14 cellular contexts compared by ENCODE assay signal in the genomic region with DNA sequence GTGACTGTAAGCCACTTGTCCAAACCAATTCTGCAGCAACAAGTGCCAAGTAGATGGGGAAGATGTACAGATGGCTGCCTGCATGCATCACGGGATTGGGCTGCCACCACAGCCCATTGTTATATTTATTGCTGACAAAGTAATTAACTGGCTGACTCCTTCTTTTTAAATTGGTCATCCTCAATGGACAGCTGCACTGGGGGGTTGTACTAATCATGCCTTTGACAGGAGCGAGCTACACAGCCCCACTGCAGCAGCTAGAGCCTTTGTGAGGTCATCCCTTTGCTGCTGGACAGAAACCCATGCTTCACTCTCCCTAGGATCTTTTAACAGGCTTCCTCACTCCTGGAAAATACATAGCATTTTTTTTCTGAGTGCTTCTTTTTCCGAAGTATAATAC.
DNase-seq lines count a peak whose midpoint lies in the region; ATAC-seq, FAIRE-seq and TF ChIP-seq lines count a peak whose summit lies in the region.
"Had no signal": no experiment of that assay in that cellular context is flagged by ENCODE, and none has a peak within 500 bp of the region (broad histone marks: within the 10 kb centered on the region; RNA-seq: fewer than 3 reads in every experiment).

No MANE protein-coding gene starts in this region.

- H3K27me3 Mint-ChIP-seq in activated T-helper 2 cell treated with anti-CD3 and anti-CD28 coated beads, Interferon-gamma antibody, Interleukin-2, Interleukin-4, amounts not matched to agents 10 μg/mL and 5 μg/mL and 100 μg/mL, durations not matched to agents 14 hours and 24 hours and 36 hours (ENCODE audit: low read depth): no peaks in the 10 kb centered on the region

- H3K27ac ChIP-seq in GM12878 (ENCODE audit: control insufficient read depth, insufficient read depth): no peak overlapping the region
- H3K27ac ChIP-seq in neuronal stem cell (replicated peaks; ENCODE audit: low read length): peak overlapping the region; percentile 23
- no peak overlapping the region for H3K27ac ChIP-seq in right atrium auricular region

- POLR2A ChIA-PET in GM12878 (lab: Charles Lee): no interaction called here

- H3K14ac ChIP-seq in neuronal stem cell (ENCODE audit: low read length): no peak overlapping the region

- no peak for TF ChIP-seq EP300 in GM12878 (IDR thresholded peaks at IDR 0.05; ENCODE audit: borderline replicate concordance in 1 of 2, control insufficient read depth in 1 of 2, low read depth in 2 of 2, low read length in 2 of 2)

- DNase-seq in NCI-H1417 (lab: John Stamatoyannopoulos, UW) (peak in 2 of 3 experiments; percentile 53 to 86), NCI-H1417 treated with DMSO at 0.1 percent for 48 hours (lab: John Stamatoyannopoulos, UW) (no peak), NCI-H82 (lab: John Stamatoyannopoulos, UW) (peak; percentile 79), GM12878 (ENCODE audit: low read depth, low spot score) (no peak), neuronal stem cell (ENCODE audit: low spot score) (peak; percentile 46), right atrium auricular region (ENCODE audit: low spot score) (no peak)
- no peak for DNase-seq in activated T-helper 2 cell treated with anti-CD3 and anti-CD28 coated beads, Interferon-gamma antibody, Interleukin-2, Interleukin-4, amounts not matched to agents 10 μg/mL and 5 μg/mL and 100 μg/mL, durations not matched to agents 14 hours and 24 hours and 36 hours (ENCODE audit: low spot score)
- DNase-seq: C1 segment of cervical spinal cord, NCI-H2029, NCI-H226, NCI-H526, SIG-M5 had no signal

- no peaks in the 10 kb centered on the region for H3K4me1 Mint-ChIP-seq in activated T-helper 2 cell treated with anti-CD3 and anti-CD28 coated beads, Interferon-gamma antibody, Interleukin-2, Interleukin-4, amounts not matched to agents 10 μg/mL and 5 μg/mL and 100 μg/mL, durations not matched to agents 14 hours and 24 hours and 36 hours (ENCODE audit: low read depth)

- H3K4me1 ChIP-seq in GM12878 (ENCODE audit: control insufficient read depth, insufficient read depth, low read length): no peaks in the 10 kb centered on the region
- H3K4me1 ChIP-seq in neuronal stem cell (ENCODE audit: control insufficient read depth in 2 of 2, insufficient read depth in 1 of 2, low read depth in 1 of 2, low read length in 2 of 2): peaks cover 2 to 14% of the 10 kb centered on the region in 2 donors
- H3K4me1 ChIP-seq in right atrium auricular region: no peaks in the 10 kb centered on the region

- no peak overlapping the region for H3K4me3 Mint-ChIP-seq in activated T-helper 2 cell treated with anti-CD3 and anti-CD28 coated beads, Interferon-gamma antibody, Interleukin-2, Interleukin-4, amounts not matched to agents 10 μg/mL and 5 μg/mL and 100 μg/mL, durations not matched to agents 14 hours and 24 hours and 36 hours (ENCODE audit: low read depth)

- H3K36me3 ChIP-seq in GM12878 (ENCODE audit: control insufficient read depth in 2 of 2, insufficient read depth in 2 of 2, low read length in 1 of 2) (no peaks in the 10 kb centered on the region), neuronal stem cell (replicated peaks in 1 of 2; ENCODE audit: control insufficient read depth in 2 of 2, insufficient read depth in 2 of 2, low read length in 2 of 2) (no peaks in the 10 kb centered on the region), right atrium auricular region (no peaks in the 10 kb centered on the region)

- peaks cover 2% of the 10 kb centered on the region; the same call in 1 of the 3 replicates for H3K9me3 ChIP-seq in GM12878 (replicated peaks; ENCODE audit: control insufficient read depth, insufficient read depth, low read length)
- peaks cover 0 to 2% of the 10 kb centered on the region in 2 donors for H3K9me3 ChIP-seq in neuronal stem cell (replicated peaks in 1 of 2; ENCODE audit: control insufficient read depth in 2 of 2, insufficient read depth in 1 of 2, low read depth in 1 of 2, low read length in 2 of 2)
- no peaks in the 10 kb centered on the region for H3K9me3 ChIP-seq in right atrium auricular region

- no peak overlapping the region for H2BK5ac ChIP-seq in neuronal stem cell (ENCODE audit: low read length)

- no peaks in the 10 kb centered on the region for H4K20me1 ChIP-seq in GM12878 (ENCODE audit: control insufficient read depth, insufficient read depth)

- H3K4me3 ChIP-seq in GM12878: no peak overlapping the region
- H3K4me3 ChIP-seq in neuronal stem cell (ENCODE audit: low read length in 2 of 2): no peak overlapping the region
- H3K4me3 ChIP-seq in right atrium auricular region: no peak overlapping the region

- H3K4me2 ChIP-seq in GM12878 (ENCODE audit: control insufficient read depth, insufficient read depth) (no peak overlapping the region), neuronal stem cell (ENCODE audit: insufficient read depth, low read length, poor library complexity, severe bottlenecking) (no peak overlapping the region)

- H3K27ac Mint-ChIP-seq in activated T-helper 2 cell treated with anti-CD3 and anti-CD28 coated beads, Interferon-gamma antibody, Interleukin-2, Interleukin-4, amounts not matched to agents 10 μg/mL and 5 μg/mL and 100 μg/mL, durations not matched to agents 14 hours and 24 hours and 36 hours: no peak overlapping the region

- H3K79me1 ChIP-seq in neuronal stem cell (ENCODE audit: low read depth, low read length): no peaks in the 10 kb centered on the region

- WGBS in GM12878 (ENCODE audit: insufficient coverage, insufficient replicate concordance, low lambda C conversion rate, missing lambda C conversion rate): 13% methylated on average over 3 of the region's 3 CpGs
- no CpG with 5 or more reads among the region's 3 CpGs for WGBS in neuronal stem cell (ENCODE audit: extremely low coverage in 2 of 2, insufficient read length in 2 of 2, insufficient replicate concordance in 1 of 2), 2 donors

- H3K9ac ChIP-seq in GM12878 (ENCODE audit: control insufficient read depth, insufficient read depth, low read length) (no peak overlapping the region), neuronal stem cell (ENCODE audit: low read depth, low read length, poor library complexity) (no peak overlapping the region)

- no peaks in the 10 kb centered on the region for H3K9me3 Mint-ChIP-seq in activated T-helper 2 cell treated with anti-CD3 and anti-CD28 coated beads, Interferon-gamma antibody, Interleukin-2, Interleukin-4, amounts not matched to agents 10 μg/mL and 5 μg/mL and 100 μg/mL, durations not matched to agents 14 hours and 24 hours and 36 hours

- H3K27me3 ChIP-seq in GM12878 (replicated peaks in 1 of 2; ENCODE audit: control insufficient read depth in 2 of 2, insufficient read depth in 2 of 2, low read length in 1 of 2) (no peaks in the 10 kb centered on the region), neuronal stem cell (ENCODE audit: control insufficient read depth in 3 of 3, insufficient read depth in 3 of 3, low read depth in 1 of 3, low read length in 3 of 3) (no peaks in the 10 kb centered on the region), right atrium auricular region (no peaks in the 10 kb centered on the region)

- RAD21 ChIA-PET in GM12878 (lab: Charles Lee; ENCODE audit: unreplicated experiment): no interaction called here

- intact Hi-C loops in GM12878 (cut with micrococcal nuclease; ENCODE audit: unreplicated experiment): no loop called here
- intact Hi-C loops in activated T-helper 2 cell treated with anti-CD3 and anti-CD28 coated beads, Interferon-gamma antibody, Interleukin-2, Interleukin-4, amounts not matched to agents 10 μg/mL and 5 μg/mL and 100 μg/mL, durations not matched to agents 14 hours and 24 hours and 36 hours (cut with micrococcal nuclease): no loop called here

- ATAC-seq in GM12878 (no peak), GM18505 (IDR thresholded peaks at IDR 0.05; ENCODE audit: unreplicated experiment) (no peak)
- ATAC-seq: HCT116 had no signal

- no peak overlapping the region for H4K91ac ChIP-seq in neuronal stem cell (ENCODE audit: low read depth, low read length, poor library complexity)

- H3K23ac ChIP-seq in neuronal stem cell (ENCODE audit: low read depth, low read length, poor library complexity): no peak overlapping the region

- H3K4ac ChIP-seq in neuronal stem cell (ENCODE audit: low read length): no peak overlapping the region

- H2AK5ac ChIP-seq in neuronal stem cell (ENCODE audit: low read depth, low read length): no peak overlapping the region

- H2BK120ac ChIP-seq in neuronal stem cell (ENCODE audit: low read depth, low read length): no peak overlapping the region

- H3K36me3 Mint-ChIP-seq in activated T-helper 2 cell treated with anti-CD3 and anti-CD28 coated beads, Interferon-gamma antibody, Interleukin-2, Interleukin-4, amounts not matched to agents 10 μg/mL and 5 μg/mL and 100 μg/mL, durations not matched to agents 14 hours and 24 hours and 36 hours (ENCODE audit: low read depth): no peaks in the 10 kb centered on the region

- BruUV-seq in GM12878 (replicated peaks; lab: Mats Ljungman, UMichigan): no TSS peak

- H2BK15ac ChIP-seq in neuronal stem cell (ENCODE audit: low read length): no peak overlapping the region

- CTCF ChIA-PET in GM12878 (lab: Yijun Ruan, JAX): no interaction called here

- in situ Hi-C loops in GM12878 (cut with MboI): no loop called here

- SMC1A ChIA-PET in GM12878 (lab: Charles Lee; ENCODE audit: uncharacterized antibody, unreplicated experiment): interaction anchor here (1.1 to 1.4 kb wide), 2 partner anchors 15 to 217 kb away, joined by 3 to 4 read pairs; no protein-coding TSS in a partner anchor

- peak overlapping the region; percentile 28 for H3K18ac ChIP-seq in neuronal stem cell (ENCODE audit: low read length)

- H2BK12ac ChIP-seq in neuronal stem cell (ENCODE audit: low read length): no peak overlapping the region

- TF ChIP-seq CTCF in GM12878 (IDR thresholded peaks at IDR 0.05 in 2 of 3, conservative IDR thresholded peaks at IDR 0.05 in 1 of 3; ENCODE audit: control insufficient read depth in 2 of 3, extremely low read depth in 1 of 3, insufficient read depth in 1 of 3, low read depth in 3 of 3, low read length in 3 of 3) (no peak), right atrium auricular region (IDR thresholded peaks at IDR 0.05) (no peak)

- FAIRE-seq in GM12878 (lab: Jason Lieb, UNC): no peak

- no peak for TF ChIP-seq RAD21 in GM12878 (IDR thresholded peaks at IDR 0.05; ENCODE audit: insufficient read depth, low read depth, low read length)

- H4K8ac ChIP-seq in neuronal stem cell (ENCODE audit: low read depth, low read length): no peak overlapping the region

- no peaks in the 10 kb centered on the region for H3K79me2 ChIP-seq in GM12878 (ENCODE audit: control insufficient read depth, insufficient read depth, low read length)

- TF ChIP-seq POLR2A in GM12878 (IDR thresholded peaks at IDR 0.05; ENCODE audit: low read depth, low read length) (no peak), GM18505 (IDR thresholded peaks at IDR 0.05; ENCODE audit: borderline replicate concordance, extremely low read depth, insufficient read depth, insufficient read length) (no peak)

- peak overlapping the region; percentile 33; the same call in 1 of the 2 replicates for H2AFZ ChIP-seq in GM12878 (ENCODE audit: control insufficient read depth, low read depth, low read length)
- peak overlapping the region; percentile 74 for H2AFZ ChIP-seq in neuronal stem cell (ENCODE audit: low read length)

Comparison
In these comparisons a context has a peak if more than half of its experiments do, and no peak if none do; other contexts are left out.
1. DNase-seq: peak in NCI-H1417 (2 of 3), NCI-H82 (single experiment) and neuronal stem cell (single experiment); none in NCI-H1417 treated with DMSO at 0.1 percent for 48 hours (single experiment), GM12878 (single experiment), right atrium auricular region (single experiment) and activated T-helper 2 cell treated with anti-CD3 and anti-CD28 coated beads, Interferon-gamma antibody, Interleukin-2, Interleukin-4, amounts not matched to agents 10 μg/mL and 5 μg/mL and 100 μg/mL, durations not matched to agents 14 hours and 24 hours and 36 hours (single experiment).